8 cellular contexts compared by ENCODE assay signal in the genomic region with DNA sequence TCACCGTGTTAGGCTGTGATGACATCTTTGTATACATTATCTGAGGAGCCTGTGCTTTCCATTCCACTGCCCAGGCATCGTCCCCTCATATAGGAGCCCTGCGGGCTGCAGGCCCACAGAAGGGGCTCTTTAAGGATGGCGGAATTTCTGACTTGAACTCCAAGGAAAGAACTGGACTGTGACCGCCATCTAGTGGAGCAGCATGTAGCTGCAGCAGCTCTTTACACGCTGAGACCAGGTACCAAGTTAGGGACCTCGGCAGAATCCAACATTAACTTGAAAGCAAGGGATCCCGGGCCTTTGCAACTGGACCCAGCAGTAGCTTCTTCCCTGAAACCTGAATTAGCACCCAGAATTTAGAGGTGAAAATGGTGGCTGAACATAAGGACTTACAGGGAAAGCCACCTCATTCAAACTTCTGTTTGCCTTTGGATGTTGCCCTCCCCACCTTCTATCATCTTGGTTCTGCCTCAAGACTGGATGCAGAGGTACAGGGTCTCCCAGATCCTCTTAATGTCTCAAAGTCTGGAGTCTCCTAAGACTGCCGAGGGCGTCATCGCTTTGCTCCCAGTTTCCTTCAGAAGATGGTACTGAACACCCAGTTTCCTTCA.
DNase-seq lines count a peak whose midpoint lies in the region; ATAC-seq, FAIRE-seq and TF ChIP-seq lines count a peak whose summit lies in the region.

No MANE protein-coding gene starts in this region.

- no peak for TF ChIP-seq POLR2A in H54 (IDR thresholded peaks at IDR 0.05; ENCODE audit: low read depth, low read length)

- peak; percentile 85 for ATAC-seq in Right ventricle myocardium superior (ENCODE audit: poor library complexity)
- ATAC-seq in HG02759 (IDR thresholded peaks at IDR 0.05; ENCODE audit: unreplicated experiment), result no peak
- ATAC-seq in GM19324 (IDR thresholded peaks at IDR 0.05; ENCODE audit: low FRiP score, unreplicated experiment), result no peak

- FAIRE-seq in H54 (lab: Jason Lieb, UNC), result peak; percentile 36

- intact Hi-C loops in Right ventricle myocardium superior (cut with DNase I), result loop anchor here (5.0 to 10.0 kb wide), 2 partner anchors 141 to 388 kb away; a partner anchor contains a TSS

- DNase-seq in COLO668 (lab: John Stamatoyannopoulos, UW; ENCODE audit: unreplicated experiment) (peak; percentile 68), H54 (ENCODE audit: insufficient read length, low spot score) (peak; percentile 59), NCI-H446 treated with DMSO at 0.1 percent for 48 hours (lab: John Stamatoyannopoulos, UW) (peak; percentile 5), Right ventricle myocardium superior (peak; percentile 68), retina (peak; percentile 66)
- peak; percentile 53 to 60 for DNase-seq in activated T-cell treated with anti-CD3 and anti-CD28 coated beads, Interleukin-2, amount 50 U/mL, for 48 hours

Comparison
In these comparisons a context has a peak if more than half of its experiments do, and no peak if none do; other contexts are left out.
1. DNase-seq: peak in every context shown above with its lines; median percentile 68 in COLO668; 68 in Right ventricle myocardium superior; 66 in retina; 59 in H54; 56 in activated T-cell treated with anti-CD3 and anti-CD28 coated beads, Interleukin-2, amount 50 U/mL, for 48 hours; 5 in NCI-H446 treated with DMSO at 0.1 percent for 48 hours.